Comparison of ENCODE assay signal across 18 cellular contexts in the genomic region with DNA sequence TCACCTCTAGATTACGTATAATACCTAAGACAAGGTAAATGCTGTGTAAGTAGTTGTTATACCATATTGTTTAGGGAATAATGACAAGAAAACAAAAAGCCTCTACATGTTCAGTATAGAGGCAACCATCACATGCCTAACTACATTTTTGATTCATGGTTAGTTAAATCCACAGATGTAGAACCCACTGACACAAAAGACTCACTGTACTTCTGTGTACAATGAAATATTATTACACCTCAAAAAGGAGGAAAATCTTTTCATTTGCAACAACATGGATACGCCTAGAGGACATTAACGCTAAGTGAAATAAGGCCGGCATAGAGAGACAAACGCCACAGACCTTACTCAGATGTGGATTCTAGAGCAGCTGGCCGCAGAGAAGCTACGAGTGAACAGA. TPM values are rescaled to one million over a fixed set of nuclear protein-coding genes. Genes with fewer than 3 reads are reported as not detected.
DNase-seq lines count a peak whose midpoint lies in the region; ATAC-seq, FAIRE-seq and TF ChIP-seq lines count a peak whose summit lies in the region.
"Had no signal": no experiment of that assay in that cellular context is flagged by ENCODE, and none has a peak within 500 bp of the region (broad histone marks: within the 10 kb centered on the region; RNA-seq: fewer than 3 reads in every experiment).

No MANE protein-coding gene starts in this region.

- no peak overlapping the region for H3K9ac ChIP-seq in HepG2 (ENCODE audit: insufficient read depth, low read depth, low read length)

- intact Hi-C loops in HepG2 (cut with micrococcal nuclease; ENCODE audit: unreplicated experiment), result no loop called here
- intact Hi-C loops in right lobe of liver (cut with DNase I), result no loop called here

- H3K4me2 ChIP-seq in HepG2 (ENCODE audit: low read depth, low read length), result no peak overlapping the region

- no peak for TF ChIP-seq CTCF in HepG2 (CRISPR knock-in tag; IDR thresholded peaks at IDR 0.05)
- no peak for TF ChIP-seq CTCF in right lobe of liver (IDR thresholded peaks at IDR 0.05)
- no peak for TF ChIP-seq CTCF in endothelial cell (IDR thresholded peaks at IDR 0.05; ENCODE audit: unreplicated experiment)
- no peak for TF ChIP-seq CTCF in suprapubic skin (IDR thresholded peaks at IDR 0.05)

- in situ Hi-C loops in HepG2 (cut with HindIII; ENCODE audit: extremely low pct_ligation_motif_present, low pct_unique_long_range_greater_than_20kb), result no loop called here

- H3K27me3 Mint-ChIP-seq in endothelial cell (ENCODE audit: unreplicated experiment), result peaks cover 22% of the 10 kb centered on the region
- H3K27me3 Mint-ChIP-seq: B cell had no signal

- TF ChIP-seq POLR2A in HepG2 (IDR thresholded peaks at IDR 0.05; ENCODE audit: insufficient read depth in 1 of 2, low read depth in 2 of 2, low read length in 2 of 2) (no peak), right lobe of liver (IDR thresholded peaks at IDR 0.05) (no peak), suprapubic skin (IDR thresholded peaks at IDR 0.05) (no peak)

- BruUV-seq in HepG2 (replicated peaks; lab: Mats Ljungman, UMichigan), result no TSS peak

- H3K27ac ChIP-seq in HepG2 (ENCODE audit: extremely low read length, insufficient read depth, low read length) (no peak overlapping the region), right lobe of liver (no peak overlapping the region), suprapubic skin (no peak overlapping the region)

- peaks cover 22% of the 10 kb centered on the region for H3K36me3 Mint-ChIP-seq in endothelial cell (ENCODE audit: low read depth, unreplicated experiment)
- H3K36me3 Mint-ChIP-seq: CD14-positive monocyte had no signal

- POLR2A ChIA-PET in HepG2 (lab: Yijun Ruan, JAX), result no interaction called here

- H3K4me1 Mint-ChIP-seq in endothelial cell (ENCODE audit: unreplicated experiment), result peaks cover 62% of the 10 kb centered on the region
- H3K4me1 Mint-ChIP-seq: CD14-positive monocyte had no signal

- H3K4me1 ChIP-seq in HepG2 (ENCODE audit: insufficient read depth, low read length), result peaks cover 34% of the 10 kb centered on the region
- peaks cover 0 to 33% (median 6%) of the 10 kb centered on the region in 4 donors for H3K4me1 ChIP-seq in right lobe of liver
- H3K4me1 ChIP-seq in suprapubic skin, result peaks cover 14% of the 10 kb centered on the region

- H3K9me3 ChIP-seq in HepG2 (ENCODE audit: low read length) (no peaks in the 10 kb centered on the region), right lobe of liver (no peaks in the 10 kb centered on the region), suprapubic skin (no peaks in the 10 kb centered on the region)
- H3K9me3 ChIP-seq: MG63 had no signal

- no peak overlapping the region for H3K4me3 ChIP-seq in HepG2 (replicated peaks in 1 of 3; ENCODE audit: insufficient read depth in 1 of 3, low read depth in 2 of 3, low read length in 3 of 3)
- no peak overlapping the region for H3K4me3 ChIP-seq in right lobe of liver
- no peak overlapping the region for H3K4me3 ChIP-seq in suprapubic skin
- H3K4me3 ChIP-seq: MG63 had no signal

- WGBS in HepG2 (ENCODE audit: low lambda C conversion rate), result 98% methylated on average over 7 of the region's 7 CpGs
- 92% methylated on average over 7 of the region's 7 CpGs for WGBS in right lobe of liver (ENCODE audit: insufficient coverage, low coverage, low lambda C conversion rate, missing lambda C conversion rate)
- WGBS in suprapubic skin, result 92% methylated on average over 7 of the region's 7 CpGs

- H3K4me3 Mint-ChIP-seq in endothelial cell (ENCODE audit: unreplicated experiment), result no peak overlapping the region
- H3K4me3 Mint-ChIP-seq: B cell, CD14-positive monocyte had no signal

- DNase-seq in HepG2 (ENCODE audit: low spot score) (no peak), right lobe of liver (no peak), endothelial cell (ENCODE audit: low spot score) (no peak), pons (ENCODE audit: low spot score) (peak; percentile 59), superior temporal gyrus (ENCODE audit: extremely low spot score) (no peak), suprapubic skin (ENCODE audit: low spot score in 2 of 2) (no peak)
- DNase-seq: GOT3, MG63, NCI-H1417, NCI-H187 treated with DMSO at 0.1 percent for 48 hours, NCI-H2107, NCI-H446 treated with DMSO at 0.1 percent for 48 hours, NCI-H526 treated with DMSO at 0.1 percent for 48 hours had no signal

- TF ChIP-seq EP300 in HepG2 (IDR thresholded peaks at IDR 0.05; ENCODE audit: low read depth in 2 of 2, low read length in 2 of 2), result no peak
- TF ChIP-seq EP300 in HepG2 (CRISPR knock-in tag; IDR thresholded peaks at IDR 0.05; ENCODE audit: borderline replicate concordance), result no peak
- no peak for TF ChIP-seq EP300 in suprapubic skin (IDR thresholded peaks at IDR 0.05)

- no peak for TF ChIP-seq RAD21 in HepG2 (CRISPR knock-in tag; IDR thresholded peaks at IDR 0.05)

- peak overlapping the region; percentile 87 for H3K27ac Mint-ChIP-seq in endothelial cell (ENCODE audit: unreplicated experiment)
- H3K27ac Mint-ChIP-seq: B cell, CD14-positive monocyte had no signal

- H3K27me3 ChIP-seq in HepG2 (ENCODE audit: control insufficient read depth in 1 of 2, insufficient read depth in 2 of 2, low read length in 2 of 2) (no peaks in the 10 kb centered on the region), right lobe of liver (no peaks in the 10 kb centered on the region), suprapubic skin (no peaks in the 10 kb centered on the region)
- H3K27me3 ChIP-seq: MG63 had no signal

- peaks cover 69% of the 10 kb centered on the region for H3K79me2 ChIP-seq in HepG2 (ENCODE audit: insufficient read depth, low read length)

- FAIRE-seq in HepG2 (lab: Jason Lieb, UNC), result no peak
- FAIRE-seq: G401.6, GM12892 had no signal

- no peak overlapping the region for H2AFZ ChIP-seq in HepG2 (ENCODE audit: low read length)

- H3K9me3 Mint-ChIP-seq in endothelial cell (ENCODE audit: unreplicated experiment), result no peaks in the 10 kb centered on the region

- peaks cover 36% of the 10 kb centered on the region for H4K20me1 ChIP-seq in HepG2 (ENCODE audit: insufficient read depth, low read length)

- ATAC-seq in HepG2 (no peak), right lobe of liver (no peak), HG03571 (IDR thresholded peaks at IDR 0.05; ENCODE audit: unreplicated experiment) (no peak)

- peaks cover 5 to 9% of the 10 kb centered on the region in 2 experiments; a peak in 1 of 5 replicates for H3K36me3 ChIP-seq in HepG2 (replicated peaks in 1 of 2; ENCODE audit: control insufficient read depth in 1 of 2, insufficient read depth in 2 of 2, low read length in 2 of 2)
- no peaks in the 10 kb centered on the region for H3K36me3 ChIP-seq in right lobe of liver
- no peaks in the 10 kb centered on the region for H3K36me3 ChIP-seq in suprapubic skin
- H3K36me3 ChIP-seq: MG63 had no signal

- CTCF ChIA-PET in HepG2 (lab: Yijun Ruan, JAX; ENCODE audit: low intra/inter-chr PET ratio, low total read pairs), result no interaction called here

TF ChIP-seq in HepG2, 621 proteins besides CTCF, POLR2A, EP300 and RAD21:
- TF ChIP-seq ZNF660 (CRISPR knock-in tag; IDR thresholded peaks at IDR 0.05; ENCODE audit: borderline replicate concordance, low read depth) (no peak), RBM22 (optimal IDR thresholded peaks at IDR 0.05; ENCODE audit: low read length) (peak; percentile 39)

RNA-seq across cellular contexts. Expression of a gene that starts 50.5 kb away (rescaled TPM):
- total RNA-seq in HepG2 (2016; rRNA removed; fragmentation: Illumina TruSeq; extraction: Trizol) (23.3 and 34.3 TPM in 2 replicates), right lobe of liver (10 to 100 TPM in 1 of 6 experiments, 1 to 10 TPM in 5; 3.6 to 16.0 (median 7.1) TPM), endothelial cell (ENCODE audit: unreplicated experiment) (95.5 TPM), suprapubic skin (1 to 10 TPM; 2.0 to 6.9 (median 2.6) TPM)
- total RNA-seq in HepG2 (2016; cell fraction: cytosol; rRNA removed; fragmentation: Illumina TruSeq; extraction: Trizol; ENCODE audit: low read depth), result 7.4 and 10.8 TPM in 2 replicates
- 20.1 and 34.4 TPM in 2 replicates for total RNA-seq in HepG2 (2016; cell fraction: insoluble cytoplasmic fraction; rRNA removed; fragmentation: Illumina TruSeq; extraction: Trizol)
- total RNA-seq in HepG2 (2016; cell fraction: membrane; rRNA removed; fragmentation: Illumina TruSeq; extraction: Trizol), result 11.6 and 15.7 TPM in 2 replicates
- total RNA-seq in HepG2 (2016; cell fraction: nucleus; rRNA removed; fragmentation: Illumina TruSeq; extraction: Trizol), result 37.4 and 38.1 TPM in 2 replicates
- 32.3 and 34.6 TPM in 2 replicates for polyA plus RNA-seq in HepG2 (2011; rRNA removed)
- 24.8 and 25.8 TPM in 2 replicates for polyA plus RNA-seq in HepG2 (2011; cell fraction: cytosol; rRNA removed)
- polyA plus RNA-seq in HepG2 (2011; cell fraction: nucleus; rRNA removed), result 114 and 118 TPM in 2 replicates
- 38.7 and 42.0 TPM in 2 replicates for polyA plus RNA-seq in HepG2 (2012)
- 3.0 and 3.7 TPM in 2 replicates for polyA plus RNA-seq in HepG2 (2016; cell fraction: cytosol; fragmentation: Illumina TruSeq; extraction: Trizol; ENCODE audit: low read depth)
- 19.3 and 24.8 TPM in 2 replicates for polyA plus RNA-seq in HepG2 (2016; cell fraction: insoluble cytoplasmic fraction; fragmentation: Illumina TruSeq; extraction: Trizol; ENCODE audit: low read depth)
- 8.1 TPM in 2 replicates for polyA plus RNA-seq in HepG2 (2016; cell fraction: membrane; fragmentation: Illumina TruSeq; extraction: Trizol; ENCODE audit: low read depth)
- polyA plus RNA-seq in HepG2 (2016; cell fraction: nucleus; fragmentation: Illumina TruSeq; extraction: Trizol; ENCODE audit: insufficient read depth, low read depth), result 90.8 and 96.3 TPM in 2 replicates
- polyA minus RNA-seq in HepG2 (2011; rRNA and poly(A)+ RNA removed; ENCODE audit: low replicate concordance), result 1.7 and 32.6 TPM in 2 replicates
- 6.9 and 8.0 TPM in 2 replicates for polyA minus RNA-seq in HepG2 (2011; cell fraction: cytosol; rRNA and poly(A)+ RNA removed)
- polyA minus RNA-seq in HepG2 (2011; cell fraction: nucleus; rRNA and poly(A)+ RNA removed), result 46.9 and 49.6 TPM in 2 replicates
